7 cellular contexts compared by ENCODE assay signal in genomic region chr5:151037561-151038291, GRCh38. TPM values are rescaled to one million over a fixed set of nuclear protein-coding genes. Genes with fewer than 3 reads are reported as not detected.
A peak's percentile ranks its signal among the peaks of the same experiment; 100 is the strongest.
DNase-seq lines count a peak whose midpoint lies in the region; FAIRE-seq and TF ChIP-seq lines count a peak whose summit lies in the region.

No MANE protein-coding gene starts in this region.

- WGBS in mesodermal cell (ENCODE audit: insufficient coverage in 2 of 2), 2 experiments, result 93 to 96% methylated on average over 6 to 10 of the region's 10 CpGs
- WGBS in thyroid gland, 2 donors, result 69 to 70% methylated on average over 10 of the region's 10 CpGs

- FAIRE-seq in endothelial cell of umbilical vein (lab: Jason Lieb, UNC), result no peak

- CTCF ChIA-PET in endothelial cell of umbilical vein (lab: Charles Lee), result interaction anchor here (0.7 to 3.7 kb wide), 12 partner anchors 10 to 237 kb away, joined by 3 to 37 read pairs (median 6); no protein-coding TSS in a partner anchor

- peaks cover 0 to 13% (median 2%) of the 10 kb centered on the region in 3 donors for H3K27me3 Mint-ChIP-seq in immature natural killer cell (ENCODE audit: low read depth in 3 of 3)

- H3K9me3 ChIP-seq in Peyer's patch (no peaks in the 10 kb centered on the region), endothelial cell of umbilical vein (replicated peaks; ENCODE audit: control insufficient read depth, insufficient read depth, low read length) (no peaks in the 10 kb centered on the region), mesodermal cell (ENCODE audit: control insufficient read depth, low read length) (no peaks in the 10 kb centered on the region), thyroid gland (no peaks in the 10 kb centered on the region), BE2C (no peaks in the 10 kb centered on the region)

- H3K27ac ChIP-seq in Peyer's patch (peak overlapping the region; percentile 35 to 67 (median 50)), endothelial cell of umbilical vein (ENCODE audit: insufficient read depth, low read depth, low read length) (peak overlapping the region; percentile 36), mesodermal cell (ENCODE audit: low read depth, low read length, severe bottlenecking) (peak overlapping the region; percentile 49), thyroid gland (peak overlapping the region; percentile 85 to 94 (median 88))

- no peaks in the 10 kb centered on the region for H3K79me2 ChIP-seq in endothelial cell of umbilical vein (ENCODE audit: control insufficient read depth, insufficient read depth, low read length)

- TF ChIP-seq POLR2A in Peyer's patch (IDR thresholded peaks at IDR 0.05), result no peak
- TF ChIP-seq POLR2A in endothelial cell of umbilical vein (IDR thresholded peaks at IDR 0.05; ENCODE audit: low read depth, low read length), result no peak
- no peak for TF ChIP-seq POLR2A in thyroid gland (IDR thresholded peaks at IDR 0.05)

- H3K4me1 Mint-ChIP-seq in immature natural killer cell, result no peaks in the 10 kb centered on the region

- H3K4me1 ChIP-seq in Peyer's patch (peaks cover 0 to 21% (median 0%) of the 10 kb centered on the region in 4 donors), endothelial cell of umbilical vein (ENCODE audit: control insufficient read depth, extremely low read depth, insufficient read depth, low read length) (peaks cover 21% of the 10 kb centered on the region), mesodermal cell (ENCODE audit: control insufficient read depth, insufficient read depth, low read length, poor library complexity, severe bottlenecking) (peaks cover 15% of the 10 kb centered on the region), thyroid gland (peaks cover 52 to 60% of the 10 kb centered on the region in 2 donors), BE2C (no peaks in the 10 kb centered on the region)

- no peaks in the 10 kb centered on the region for H3K27me3 ChIP-seq in Peyer's patch
- H3K27me3 ChIP-seq in endothelial cell of umbilical vein (ENCODE audit: control insufficient read depth in 2 of 2, insufficient read depth in 2 of 2, low read length in 2 of 2), result no peaks in the 10 kb centered on the region
- H3K27me3 ChIP-seq in thyroid gland, result no peaks in the 10 kb centered on the region
- no peaks in the 10 kb centered on the region for H3K27me3 ChIP-seq in BE2C

- peak overlapping the region; percentile 41 for H3K4me2 ChIP-seq in endothelial cell of umbilical vein (ENCODE audit: insufficient read depth, low read length)

- intact Hi-C loops in endothelial cell of umbilical vein (cut with micrococcal nuclease), result loop anchor here (1.0 kb wide), 1 partner anchor 14 kb away; no protein-coding TSS in a partner anchor
- intact Hi-C loops in thyroid gland (cut with DNase I), result no loop called here

- TF ChIP-seq CTCF in Peyer's patch (IDR thresholded peaks at IDR 0.05), result no peak
- no peak for TF ChIP-seq CTCF in endothelial cell of umbilical vein (IDR thresholded peaks at IDR 0.05; ENCODE audit: extremely low read depth in 1 of 2, insufficient read depth in 1 of 2, low read depth in 1 of 2, low read length in 2 of 2)
- no peak for TF ChIP-seq CTCF in thyroid gland (IDR thresholded peaks at IDR 0.05)
- TF ChIP-seq CTCF in BE2C (IDR thresholded peaks at IDR 0.05; ENCODE audit: low read depth, low read length), result no peak

- peak overlapping the region in 1 of 6 donors; percentile 36 for H3K27ac Mint-ChIP-seq in immature natural killer cell

- H3K9ac ChIP-seq in endothelial cell of umbilical vein (replicated peaks; ENCODE audit: extremely low read depth, insufficient read depth, low read length), result no peak overlapping the region

- no peak overlapping the region for H3K4me3 ChIP-seq in Peyer's patch
- no peak overlapping the region for H3K4me3 ChIP-seq in endothelial cell of umbilical vein (replicated peaks in 1 of 3; ENCODE audit: insufficient read depth in 1 of 3, low read depth in 1 of 3, low read length in 3 of 3)
- H3K4me3 ChIP-seq in mesodermal cell (ENCODE audit: extremely low read depth, insufficient read depth, low read length, poor library complexity, severe bottlenecking), result no peak overlapping the region
- no peak overlapping the region for H3K4me3 ChIP-seq in thyroid gland (replicated peaks in 1 of 3)
- H3K4me3 ChIP-seq in BE2C (ENCODE audit: low read depth, low read length), result no peak overlapping the region

- POLR2A ChIA-PET in endothelial cell of umbilical vein (lab: Charles Lee), result no interaction called here

- dilution Hi-C loops in endothelial cell of umbilical vein (cut with MboI; ENCODE audit: extremely low pct_ligation_motif_present, low sequenced_read_pairs), result loop anchor here (10.0 kb wide), 1 partner anchor 47 kb away; the partner anchor contains the start of gene TNIP1

- H3K9me3 Mint-ChIP-seq in immature natural killer cell, result no peaks in the 10 kb centered on the region

- no peak overlapping the region for H2AFZ ChIP-seq in endothelial cell of umbilical vein (ENCODE audit: low read depth, low read length)

- H3K36me3 ChIP-seq in Peyer's patch (peaks cover 0 to 97% (median 2%) of the 10 kb centered on the region in 3 donors), endothelial cell of umbilical vein (ENCODE audit: control insufficient read depth in 2 of 2, extremely low read depth in 1 of 2, insufficient read depth in 2 of 2, low read length in 2 of 2) (peaks cover 14 to 42% of the 10 kb centered on the region in 2 experiments), mesodermal cell (ENCODE audit: control insufficient read depth, insufficient read depth, low read length) (peaks cover 90% of the 10 kb centered on the region), thyroid gland (peaks cover 35 to 37% of the 10 kb centered on the region in 2 donors), BE2C (peaks cover 18% of the 10 kb centered on the region)

- peaks cover 21 to 58% (median 24%) of the 10 kb centered on the region in 3 donors for H3K36me3 Mint-ChIP-seq in immature natural killer cell

- H4K20me1 ChIP-seq in endothelial cell of umbilical vein (replicated peaks; ENCODE audit: control insufficient read depth, extremely low read depth, insufficient read depth, low read length), result no peaks in the 10 kb centered on the region

- BruUV-seq in endothelial cell of umbilical vein (replicated peaks; lab: Mats Ljungman, UMichigan), result no TSS peak

- no peak overlapping the region for H3K4me3 Mint-ChIP-seq in immature natural killer cell

- no peak for DNase-seq in Peyer's patch
- DNase-seq in endothelial cell of umbilical vein (ENCODE audit: low read depth, low spot score), result peak; percentile 86
- peak; percentile 52 to 69 for DNase-seq in thyroid gland
- no peak for DNase-seq in BE2C
- no peak for DNase-seq in immature natural killer cell
- no peak for DNase-seq in Kasumi-1 (lab: John Stamatoyannopoulos, UW)

- no peaks in the 10 kb centered on the region for H3K9me1 ChIP-seq in endothelial cell of umbilical vein (replicated peaks; ENCODE audit: control insufficient read depth, extremely low read depth, insufficient read depth, low read length)

TF ChIP-seq in endothelial cell of umbilical vein, 7 proteins besides CTCF, POLR2A, EP300 and RAD21:
- TF ChIP-seq POLR2AphosphoS5 (IDR thresholded peaks at IDR 0.05; ENCODE audit: insufficient read depth, low read depth, low read length), result no peak
- TF ChIP-seq JUN (IDR thresholded peaks at IDR 0.05; ENCODE audit: borderline replicate concordance, insufficient read depth, insufficient read length, low read depth), result peak; percentile 4
- TF ChIP-seq MYC (IDR thresholded peaks at IDR 0.05; ENCODE audit: low read depth, low read length), result no peak

RNA-seq across cellular contexts. Expression of gene GPX3, which starts 17.3 kb away (rescaled TPM):
- total RNA-seq in Peyer's patch, result 100 to 1,000 TPM; 143 to 690 (median 479) TPM
- 3.5 and 5.1 TPM in 2 replicates for total RNA-seq in endothelial cell of umbilical vein
- polyA plus RNA-seq in endothelial cell of umbilical vein, result 17.1 and 17.7 TPM in 2 replicates
- polyA plus RNA-seq in endothelial cell of umbilical vein (2011; cell fraction: cytosol; rRNA removed), result 10.6 and 11.1 TPM in 2 replicates
- 3.2 TPM in 2 replicates for polyA plus RNA-seq in endothelial cell of umbilical vein (2011; cell fraction: nucleus; rRNA removed)
- polyA plus RNA-seq in endothelial cell of umbilical vein (2012), result 3.9 and 4.2 TPM in 2 replicates
- 17.1 and 22.3 TPM in 2 replicates for polyA minus RNA-seq in endothelial cell of umbilical vein
- polyA minus RNA-seq in endothelial cell of umbilical vein (2011; cell fraction: cytosol; rRNA and poly(A)+ RNA removed), result not detected
- polyA minus RNA-seq in endothelial cell of umbilical vein (2011; cell fraction: nucleus; rRNA and poly(A)+ RNA removed), result 1.4 and 1.7 TPM in 2 replicates
- 19.9 TPM for polyA plus RNA-seq in mesodermal cell (2013, experiment 1 of 2)
- 14.3 TPM for polyA plus RNA-seq in mesodermal cell (2013, experiment 2 of 2)
- over 10,000 TPM in 1 of 4 donors, 1,000 to 10,000 TPM in 3; 2,730 to 12,549 (median 7,201) TPM for total RNA-seq in thyroid gland
- 4.4 TPM for polyA plus RNA-seq in BE2C (2012; ENCODE audit: insufficient read depth, insufficient read length, low read depth)
- polyA plus RNA-seq in immature natural killer cell, result under 1 TPM in 1 of 3 donors, not detected in 2; 0.96 TPM

RNA-seq across cellular contexts. Expression of gene TNIP1, which starts 43.1 kb away (rescaled TPM):
- total RNA-seq in Peyer's patch (100 to 1,000 TPM; 191 to 352 (median 266) TPM), endothelial cell of umbilical vein (87.0 and 96.8 TPM in 2 replicates), thyroid gland (100 to 1,000 TPM in 1 of 4 donors, 10 to 100 TPM in 3; 74.4 to 115 (median 94.7) TPM)
- polyA plus RNA-seq in endothelial cell of umbilical vein (37.2 and 43.0 TPM in 2 replicates), immature natural killer cell (10 to 100 TPM; 21.8 to 62.4 (median 40.2) TPM)
- polyA plus RNA-seq in endothelial cell of umbilical vein (2011; cell fraction: cytosol; rRNA removed), result 56.0 and 62.7 TPM in 2 replicates
- 48.3 and 53.2 TPM in 2 replicates for polyA plus RNA-seq in endothelial cell of umbilical vein (2011; cell fraction: nucleus; rRNA removed)
- polyA plus RNA-seq in endothelial cell of umbilical vein (2012), result 50.7 and 56.8 TPM in 2 replicates
- polyA minus RNA-seq in endothelial cell of umbilical vein, result 57.8 and 80.8 TPM in 2 replicates
- 42.1 TPM for polyA minus RNA-seq in endothelial cell of umbilical vein (2011; cell fraction: cytosol; rRNA and poly(A)+ RNA removed)
- 52.3 and 55.6 TPM in 2 replicates for polyA minus RNA-seq in endothelial cell of umbilical vein (2011; cell fraction: nucleus; rRNA and poly(A)+ RNA removed)
- polyA plus RNA-seq in mesodermal cell (2013, experiment 1 of 2), result 49.5 TPM
- polyA plus RNA-seq in mesodermal cell (2013, experiment 2 of 2), result 43.9 TPM
- polyA plus RNA-seq in BE2C (2012; ENCODE audit: insufficient read depth, insufficient read length, low read depth), result 47.8 TPM

Comparison
In these comparisons a context has a peak if more than half of its experiments do, and no peak if none do; other contexts are left out.
1. DNase-seq: peak in endothelial cell of umbilical vein (single experiment) and thyroid gland (2 of 2); none in Peyer's patch (0 of 3), BE2C (single experiment), immature natural killer cell (0 of 3) and Kasumi-1 (0 of 2).
2. H3K27ac ChIP-seq: peak in every context shown above with its lines; median percentile 88 in thyroid gland; 50 in Peyer's patch; 49 in mesodermal cell; 36 in endothelial cell of umbilical vein.
3. RNA of gene GPX3, which starts 17.3 kb away (total RNA-seq): 2,730 to 12,549 TPM in thyroid gland and 143 to 690 TPM in Peyer's patch; 3.5 to 5.1 TPM in endothelial cell of umbilical vein; every median in the first group is over 10 times any median in the second.